19 cellular contexts compared by ENCODE assay signal in the genomic region with DNA sequence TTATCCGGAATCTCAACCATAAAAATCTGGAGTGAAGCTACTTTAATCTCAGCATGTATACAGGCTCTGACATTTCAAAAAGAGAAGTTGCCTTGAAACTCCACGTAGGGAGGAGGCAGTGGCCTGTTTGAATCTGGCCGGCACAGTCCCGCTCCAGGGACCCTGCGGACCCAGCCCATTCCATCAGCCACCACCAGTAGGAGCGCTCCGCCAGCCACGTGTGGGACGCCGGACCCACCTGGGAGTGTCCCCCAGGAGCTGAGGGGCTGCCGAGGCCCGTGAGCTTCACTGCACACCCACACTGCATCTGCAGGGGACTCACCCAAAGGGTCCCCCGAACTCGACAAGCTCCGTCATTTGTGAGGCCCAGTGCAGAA. TPM values are rescaled to one million over a fixed set of nuclear protein-coding genes. Genes with fewer than 3 reads are reported as not detected.
DNase-seq lines count a peak whose midpoint lies in the region; ATAC-seq, FAIRE-seq and TF ChIP-seq lines count a peak whose summit lies in the region.
"Had no signal": no experiment of that assay in that cellular context is flagged by ENCODE, and none has a peak within 500 bp of the region (broad histone marks: within the 10 kb centered on the region; RNA-seq: fewer than 3 reads in every experiment).

No MANE protein-coding gene starts in this region.

- peaks cover 0 to 2% (median 0%) of the 10 kb centered on the region in 7 donors for H3K9me3 Mint-ChIP-seq in CD14-positive monocyte
- H3K9me3 Mint-ChIP-seq: activated T-helper 17 cell treated with anti-CD3 and anti-CD28 coated beads, Interleukin-2, amount 50 U/mL, for 72 hours; HFFc6 had no signal

- H3K36me3 Mint-ChIP-seq in CD14-positive monocyte: no peaks in the 10 kb centered on the region

- no peak overlapping the region for H2BK5ac ChIP-seq in trophoblast cell (ENCODE audit: low read depth, low read length, poor library complexity)

- no peak overlapping the region for H4K12ac ChIP-seq in trophoblast cell (ENCODE audit: low read depth, low read length)

- H3K79me2 ChIP-seq in trophoblast cell (ENCODE audit: control insufficient read depth, insufficient read depth, low read length, poor library complexity): peaks cover 3% of the 10 kb centered on the region

- H3K36me3 ChIP-seq in NT2/D1 (ENCODE audit: insufficient read depth, insufficient read length, low read length): no peaks in the 10 kb centered on the region
- H3K36me3 ChIP-seq in esophagus (ENCODE audit: control insufficient read depth in 2 of 2, insufficient read depth in 2 of 2, low read length in 1 of 2): peaks cover 0 to 2% of the 10 kb centered on the region in 2 donors
- no peaks in the 10 kb centered on the region for H3K36me3 ChIP-seq in trophoblast cell (ENCODE audit: control insufficient read depth in 1 of 2, insufficient read depth in 2 of 2, low read length in 2 of 2)
- H3K36me3 ChIP-seq: SJCRH30 had no signal

- intact Hi-C loops in CD14-positive monocyte (cut with micrococcal nuclease): loop anchor here (1.0 to 10.0 kb wide), 4 partner anchors 82 to 314 kb away; a partner anchor contains a TSS

- H3K27me3 ChIP-seq in NT2/D1 (ENCODE audit: insufficient read depth, insufficient read length) (peaks cover 9% of the 10 kb centered on the region), esophagus (ENCODE audit: control insufficient read depth in 1 of 2, insufficient read depth in 2 of 2, low read length in 2 of 2) (no peaks in the 10 kb centered on the region), trophoblast cell (ENCODE audit: insufficient read depth, low read length) (no peaks in the 10 kb centered on the region)
- H3K27me3 ChIP-seq: SJCRH30 had no signal

- H3K23ac ChIP-seq in trophoblast cell (ENCODE audit: low read length): no peak overlapping the region

- WGBS in esophagus, 2 donors: 68 to 71% methylated on average over 15 of the region's 15 CpGs
- no CpG with 5 or more reads among the region's 15 CpGs for WGBS in trophoblast cell (ENCODE audit: extremely low coverage, insufficient coverage, insufficient read length)

- H3K9ac ChIP-seq in NT2/D1 (ENCODE audit: insufficient read length, low read depth): peak overlapping the region; percentile 50
- H3K9ac ChIP-seq in trophoblast cell (ENCODE audit: low read length): no peak overlapping the region

- peaks cover 28% of the 10 kb centered on the region for H3K79me1 ChIP-seq in trophoblast cell (ENCODE audit: low read length)

- peaks cover 39 to 68% (median 39%) of the 10 kb centered on the region in 3 donors for H3K27me3 Mint-ChIP-seq in CD14-positive monocyte (ENCODE audit: low read depth in 3 of 3)

- DNase-seq in CD14-positive monocyte (ENCODE audit: low spot score) (peak; percentile 36), NT2/D1 (ENCODE audit: low read depth, low spot score) (no peak), trophoblast cell (peak in 1 of 2 donors; percentile 52), RCC 7860 (ENCODE audit: low spot score) (no peak), HT-29 (ENCODE audit: low spot score) (no peak), EL (no peak)
- DNase-seq: amniotic stem cell, cortex of kidney, DMS79, HFFc6, NCI-H2029 treated with DMSO at 0.1 percent for 48 hours had no signal

- FAIRE-seq in RCC 7860 (lab: Jason Lieb, UNC): no peak

- no peak overlapping the region for H3K27ac Mint-ChIP-seq in CD14-positive monocyte
- H3K27ac Mint-ChIP-seq: activated T-helper 17 cell treated with anti-CD3 and anti-CD28 coated beads, Interleukin-2, amount 50 U/mL, for 72 hours; HFFc6 had no signal

- ATAC-seq in esophagus mucosa: no peak

- H3K4me3 ChIP-seq in NT2/D1 (ENCODE audit: insufficient read length, low read depth) (peak overlapping the region; percentile 28), esophagus (ENCODE audit: low read depth in 1 of 2, low read length in 2 of 2) (no peak overlapping the region), trophoblast cell (ENCODE audit: low read depth, low read length) (no peak overlapping the region)
- H3K4me3 ChIP-seq: SJCRH30 had no signal

- H3K4me3 Mint-ChIP-seq in CD14-positive monocyte: peak overlapping the region; percentile 58 to 72
- H3K4me3 Mint-ChIP-seq: activated T-helper 17 cell treated with anti-CD3 and anti-CD28 coated beads, Interleukin-2, amount 50 U/mL, for 72 hours; HFFc6 had no signal

- no peaks in the 10 kb centered on the region for H3K9me3 ChIP-seq in NT2/D1 (ENCODE audit: insufficient read depth, low read length)
- H3K9me3 ChIP-seq in esophagus (ENCODE audit: control insufficient read depth in 2 of 2, insufficient read depth in 1 of 2, low read depth in 1 of 2, low read length in 1 of 2): no peaks in the 10 kb centered on the region
- no peaks in the 10 kb centered on the region for H3K9me3 ChIP-seq in trophoblast cell (ENCODE audit: insufficient read depth, low read depth, low read length)
- H3K9me3 ChIP-seq: SJCRH30 had no signal

- H4K91ac ChIP-seq in trophoblast cell (ENCODE audit: low read depth, low read length): peak overlapping the region; percentile 87

- no peak overlapping the region for H2AFZ ChIP-seq in trophoblast cell (ENCODE audit: insufficient read depth, low read length, poor library complexity)

- H3K27ac ChIP-seq in esophagus (ENCODE audit: low read depth in 2 of 2, low read length in 1 of 2) (peak overlapping the region; percentile 93 to 97), trophoblast cell (ENCODE audit: low read depth, low read length) (no peak overlapping the region)
- H3K27ac ChIP-seq: HL-60 had no signal

- H4K8ac ChIP-seq in trophoblast cell (ENCODE audit: low read depth, low read length): no peak overlapping the region

- peaks cover 10% of the 10 kb centered on the region for H3K4me1 Mint-ChIP-seq in CD14-positive monocyte
- H3K4me1 Mint-ChIP-seq: activated T-helper 17 cell treated with anti-CD3 and anti-CD28 coated beads, Interleukin-2, amount 50 U/mL, for 72 hours had no signal

- H3K4ac ChIP-seq in trophoblast cell (ENCODE audit: low read depth, low read length): no peak overlapping the region

- H2AK5ac ChIP-seq in trophoblast cell (ENCODE audit: low read length): peak overlapping the region; percentile 47

- peak overlapping the region; percentile 47 for H2BK12ac ChIP-seq in trophoblast cell (ENCODE audit: low read length)

- TF ChIP-seq CTCF in CD14-positive monocyte (IDR thresholded peaks at IDR 0.05): no peak

- H3K4me1 ChIP-seq in NT2/D1 (ENCODE audit: insufficient read depth, insufficient read length) (peaks cover 16% of the 10 kb centered on the region), esophagus (ENCODE audit: control insufficient read depth in 2 of 2, insufficient read depth in 2 of 2, low read length in 1 of 2) (peaks cover 8 to 67% of the 10 kb centered on the region in 2 donors), trophoblast cell (ENCODE audit: control insufficient read depth in 1 of 2, insufficient read depth in 2 of 2, low read length in 2 of 2) (peaks cover 27 to 41% of the 10 kb centered on the region in 2 experiments)

- no peak overlapping the region for H3K18ac ChIP-seq in trophoblast cell (ENCODE audit: low read length)

- peak overlapping the region; percentile 59 for H2BK120ac ChIP-seq in trophoblast cell (ENCODE audit: insufficient read depth, low read length, poor library complexity)

- no peak overlapping the region for H3K4me2 ChIP-seq in trophoblast cell (ENCODE audit: low read length)

- peak overlapping the region; percentile 9 for H3K14ac ChIP-seq in trophoblast cell (ENCODE audit: low read length)

RNA-seq across cellular contexts. Expression of a gene that starts 1.8 kb away (rescaled TPM):
- not detected for polyA plus RNA-seq in CD14-positive monocyte
- 100 to 1,000 TPM in 1 of 2 donors, 10 to 100 TPM in 1; 38.9 to 360 TPM for polyA plus RNA-seq in esophagus
- polyA plus RNA-seq in trophoblast cell (2013): 1.1 and 1.4 TPM in 2 replicates
- 59.9 and 63.4 TPM in 2 replicates for total RNA-seq in HT-29 (2014; rRNA removed; shearing (Covaris generic))
- total RNA-seq in esophagus mucosa: 22.4 TPM
- total RNA-seq: activated T-helper 17 cell treated with anti-CD3 and anti-CD28 coated beads, Interleukin-2, amount 50 U/mL, for 72 hours; HFFc6 had no signal
- polyA plus RNA-seq: BJ, neural cell had no signal

RNA-seq across cellular contexts. Expression of a gene that starts 5.8 kb away (rescaled TPM):
- 10 to 100 TPM; 11.4 to 11.7 TPM for polyA plus RNA-seq in CD14-positive monocyte
- polyA plus RNA-seq in esophagus: 100 to 1,000 TPM in 1 of 2 donors, 1 to 10 TPM in 1; 9.8 to 166 TPM
- 1.1 and 1.7 TPM in 2 replicates for polyA plus RNA-seq in trophoblast cell (2013)
- 4.6 and 17.2 TPM in 2 replicates for total RNA-seq in HT-29 (2014; rRNA removed; shearing (Covaris generic))
- 4.4 TPM for total RNA-seq in esophagus mucosa
- total RNA-seq: activated T-helper 17 cell treated with anti-CD3 and anti-CD28 coated beads, Interleukin-2, amount 50 U/mL, for 72 hours; HFFc6 had no signal
- polyA plus RNA-seq: BJ, neural cell had no signal

RNA-seq across cellular contexts. Expression of a gene that starts 19.9 kb away (rescaled TPM):
- 100 to 1,000 TPM; 542 to 646 TPM for polyA plus RNA-seq in CD14-positive monocyte
- polyA plus RNA-seq in esophagus: 100 to 1,000 TPM in 1 of 2 donors, 10 to 100 TPM in 1; 23.7 to 130 TPM
- 0.67 and 0.68 TPM in 2 replicates for polyA plus RNA-seq in trophoblast cell (2013)
- total RNA-seq in HT-29 (2014; rRNA removed; shearing (Covaris generic)): 0.05 and 0.60 TPM in 2 replicates
- total RNA-seq in esophagus mucosa: 18.8 TPM
- polyA plus RNA-seq: BJ, neural cell had no signal

RNA-seq across cellular contexts. Expression of a gene that starts 58.7 kb away (rescaled TPM):
- polyA plus RNA-seq in CD14-positive monocyte (not detected), esophagus (under 1 TPM; 0.02 to 0.43 TPM)
- not detected in 2 replicates for polyA plus RNA-seq in trophoblast cell (2013)
- total RNA-seq in HT-29 (2014; rRNA removed; shearing (Covaris generic)): not detected in 2 replicates
- total RNA-seq in esophagus mucosa: not detected
- total RNA-seq: HFFc6, lower leg skin had no signal
- polyA plus RNA-seq: BJ, neural cell had no signal

Comparison
In these comparisons a context has a peak if more than half of its experiments do, and no peak if none do; other contexts are left out.
1. RNA of a gene that starts 19.9 kb away (total RNA-seq): 18.8 TPM in esophagus mucosa (single experiment); 0.05 to 0.60 TPM in HT-29; every median in the first group is over 10 times any median in the second.